12 cellular contexts compared by ENCODE assay signal in genomic region chr13:31773538-31773937, GRCh38. TPM values are rescaled to one million over a fixed set of nuclear protein-coding genes. Genes with fewer than 3 reads are reported as not detected.
DNase-seq lines count a peak whose midpoint lies in the region; ATAC-seq, FAIRE-seq and TF ChIP-seq lines count a peak whose summit lies in the region.
"Had no signal": no experiment of that assay in that cellular context is flagged by ENCODE, and none has a peak within 500 bp of the region (broad histone marks: within the 10 kb centered on the region; RNA-seq: fewer than 3 reads in every experiment).

No MANE protein-coding gene starts in this region.

- H3K4me2 ChIP-seq in mesenchymal stem cell (ENCODE audit: low read length, poor library complexity, severe bottlenecking) (no peak overlapping the region), PC-3 (ENCODE audit: low read length) (no peak overlapping the region)

- WGBS in mesenchymal stem cell, result 93% methylated on average over 2 of the region's 4 CpGs

- no peak overlapping the region for H3K18ac ChIP-seq in mesenchymal stem cell (ENCODE audit: low read depth in 1 of 2, low read length in 2 of 2)

- H3K14ac ChIP-seq in mesenchymal stem cell (ENCODE audit: low read length in 2 of 2), result no peak overlapping the region

- POLR2A ChIA-PET in PC-3 (lab: Charles Lee; ENCODE audit: unreplicated experiment), result no interaction called here

- no peak for FAIRE-seq in bronchial epithelial cell (lab: Jason Lieb, UNC)

- BruUV-seq in PC-3 (replicated peaks; lab: Mats Ljungman, UMichigan), result no TSS peak

- H3K27ac ChIP-seq in mesenchymal stem cell (ENCODE audit: low read length, poor library complexity, severe bottlenecking), result no peak overlapping the region
- H3K27ac ChIP-seq in PC-3 (ENCODE audit: low read length), result no peak overlapping the region

- H3K4me1 ChIP-seq in mesenchymal stem cell (ENCODE audit: control insufficient read depth, insufficient read depth, low read depth, low read length), result no peaks in the 10 kb centered on the region
- no peaks in the 10 kb centered on the region for H3K4me1 ChIP-seq in PC-3 (ENCODE audit: insufficient read depth, low read length)

- peaks cover 8% of the 10 kb centered on the region in 2 donors for H3K36me3 Mint-ChIP-seq in CD14-positive monocyte
- H3K36me3 Mint-ChIP-seq: stimulated activated memory B cell treated with anti-CD40 and anti-IgM and Interleukin-4, amounts not matched to agents 10 μg/mL and 1 μg/mL and 100 μg/mL, for 72 hours had no signal

- H3K9me2 ChIP-seq in PC-3 (replicated peaks; ENCODE audit: low read length), result no peaks in the 10 kb centered on the region

- no peaks in the 10 kb centered on the region for H3F3A ChIP-seq in PC-3 (ENCODE audit: low read length, unreplicated experiment)

- peak overlapping the region in 6 of 7 donors; percentile 14 to 69 (median 34) for H3K27ac Mint-ChIP-seq in CD14-positive monocyte
- H3K27ac Mint-ChIP-seq: stimulated activated memory B cell treated with anti-CD40 and anti-IgM and Interleukin-4, amounts not matched to agents 10 μg/mL and 1 μg/mL and 100 μg/mL, for 72 hours had no signal

- peaks cover 0 to 2% (median 0%) of the 10 kb centered on the region in 3 donors for H3K27me3 Mint-ChIP-seq in CD14-positive monocyte (ENCODE audit: low read depth in 3 of 3)

- DNase-seq in CD14-positive monocyte (ENCODE audit: low spot score), result no peak
- DNase-seq in HT1080 (ENCODE audit: low read depth), result peak; percentile 73
- DNase-seq in bronchial epithelial cell (ENCODE audit: low read depth), result peak; percentile 57
- no peak for DNase-seq in mesenchymal stem cell
- no peak for DNase-seq in PC-3
- no peak for DNase-seq in stimulated activated naive CD4-positive, alpha-beta T cell treated with Interleukin-2 at 50 U/mL for 16 hours (lab: John Stamatoyannopoulos, UW)
- DNase-seq: NCI-H146; stimulated activated CD4-positive, alpha-beta T cell treated with anti-CD3 and anti-CD28 coated beads, Interleukin-15, amount 100 ng/mL, for 24 hours had no signal

- no peak overlapping the region for H4K91ac ChIP-seq in mesenchymal stem cell (ENCODE audit: low read length)

- H2BK120ac ChIP-seq in mesenchymal stem cell (ENCODE audit: low read depth, low read length), result no peak overlapping the region

- H4K8ac ChIP-seq in mesenchymal stem cell (ENCODE audit: low read length), result no peak overlapping the region

- H3K23ac ChIP-seq in mesenchymal stem cell (ENCODE audit: low read length in 2 of 2), result no peak overlapping the region

- H3K9me3 ChIP-seq in mesenchymal stem cell (ENCODE audit: control insufficient read depth, low read length) (no peaks in the 10 kb centered on the region), PC-3 (ENCODE audit: low read length) (no peaks in the 10 kb centered on the region)

- peaks cover 28% of the 10 kb centered on the region for H3K4me1 Mint-ChIP-seq in CD14-positive monocyte

- no peaks in the 10 kb centered on the region for H3K79me2 ChIP-seq in PC-3 (ENCODE audit: low read length)

- no peaks in the 10 kb centered on the region for H3K79me1 ChIP-seq in mesenchymal stem cell (replicated peaks; ENCODE audit: low read length, poor library complexity, severe bottlenecking)

- H3K36me3 ChIP-seq in bronchial epithelial cell (ENCODE audit: control insufficient read depth, insufficient read depth, low read length), result no peaks in the 10 kb centered on the region
- no peaks in the 10 kb centered on the region for H3K36me3 ChIP-seq in mesenchymal stem cell (ENCODE audit: control insufficient read depth in 1 of 2, insufficient read depth in 2 of 2, low read depth in 1 of 2, low read length in 2 of 2)
- no peaks in the 10 kb centered on the region for H3K36me3 ChIP-seq in PC-3 (ENCODE audit: low read depth, low read length)

- CTCF ChIA-PET in PC-3 (lab: Charles Lee), result no interaction called here

- H2BK5ac ChIP-seq in mesenchymal stem cell (ENCODE audit: low read depth, low read length, poor library complexity, severe bottlenecking), result no peak overlapping the region

- no peak for ATAC-seq in GM18909 (IDR thresholded peaks at IDR 0.05; ENCODE audit: poor library complexity, unreplicated experiment)
- ATAC-seq in PC-3, result no peak
- ATAC-seq in HG03025 (IDR thresholded peaks at IDR 0.05; ENCODE audit: low FRiP score, unreplicated experiment), result no peak
- ATAC-seq: stimulated activated memory B cell treated with anti-CD40 and anti-IgM and Interleukin-4, amounts not matched to agents 10 μg/mL and 1 μg/mL and 100 μg/mL, for 72 hours had no signal

- TF ChIP-seq CTCF in CD14-positive monocyte (IDR thresholded peaks at IDR 0.05) (no peak), bronchial epithelial cell (IDR thresholded peaks at IDR 0.05; ENCODE audit: insufficient read depth, low read length, severe bottlenecking) (no peak), PC-3 (conservative IDR thresholded peaks at IDR 0.05; ENCODE audit: low read depth, low read length) (no peak)

- H3K27me3 ChIP-seq in bronchial epithelial cell (ENCODE audit: control insufficient read depth, insufficient read depth, low read length) (no peaks in the 10 kb centered on the region), mesenchymal stem cell (ENCODE audit: control insufficient read depth in 1 of 2, insufficient read depth in 1 of 2, low read length in 2 of 2) (no peaks in the 10 kb centered on the region), PC-3 (ENCODE audit: low read length) (0 out of 2 replicates have a peak, but pooled peaks cover 9% of the 10 kb centered on the region)

- no peak overlapping the region for H3K4ac ChIP-seq in mesenchymal stem cell (ENCODE audit: low read depth in 1 of 2, low read length in 2 of 2)

- intact Hi-C loops in CD14-positive monocyte (cut with micrococcal nuclease) (no loop called here), PC-3 (cut with micrococcal nuclease) (no loop called here)

- no peak overlapping the region for H3K4me3 ChIP-seq in bronchial epithelial cell (ENCODE audit: low read depth, low read length)
- H3K4me3 ChIP-seq in mesenchymal stem cell (ENCODE audit: insufficient read depth in 1 of 2, low read depth in 1 of 2, low read length in 2 of 2), result peak overlapping the region in 1 of 2 experiments; percentile 41
- no peak overlapping the region for H3K4me3 ChIP-seq in PC-3 (ENCODE audit: low read length)

- no peak overlapping the region for H2AK5ac ChIP-seq in mesenchymal stem cell (ENCODE audit: low read length, severe bottlenecking)

- peak overlapping the region; percentile 46 for H3K9ac ChIP-seq in mesenchymal stem cell (ENCODE audit: low read length)
- H3K9ac ChIP-seq in PC-3 (ENCODE audit: low read length), result no peak overlapping the region

- no peak overlapping the region for H2BK15ac ChIP-seq in mesenchymal stem cell (ENCODE audit: low read depth, poor library complexity, severe bottlenecking)

- H3K9me3 Mint-ChIP-seq in CD14-positive monocyte, result peaks cover 0 to 3% (median 0%) of the 10 kb centered on the region in 7 donors
- H3K9me3 Mint-ChIP-seq: stimulated activated memory B cell treated with anti-CD40 and anti-IgM and Interleukin-4, amounts not matched to agents 10 μg/mL and 1 μg/mL and 100 μg/mL, for 72 hours had no signal

- H2AFZ ChIP-seq in mesenchymal stem cell (ENCODE audit: low read depth, low read length), result no peak overlapping the region
- H2AFZ ChIP-seq in PC-3 (ENCODE audit: low read length), result no peak overlapping the region

- no peak overlapping the region for H2BK12ac ChIP-seq in mesenchymal stem cell (ENCODE audit: low read length in 2 of 2)

- peak overlapping the region; percentile 59 to 84 for H3K4me3 Mint-ChIP-seq in CD14-positive monocyte
- H3K4me3 Mint-ChIP-seq: stimulated activated memory B cell treated with anti-CD40 and anti-IgM and Interleukin-4, amounts not matched to agents 10 μg/mL and 1 μg/mL and 100 μg/mL, for 72 hours had no signal

- H4K20me1 ChIP-seq in PC-3 (ENCODE audit: low read length), result no peaks in the 10 kb centered on the region

RNA-seq across cellular contexts. Expression of gene RXFP2, which starts 34.2 kb away (rescaled TPM):
- under 1 TPM; 0.38 to 0.69 TPM for polyA plus RNA-seq in CD14-positive monocyte
- total RNA-seq in HT1080 (2014; rRNA removed; shearing (Covaris generic)), result not detected in 2 replicates
- not detected in 2 replicates for polyA plus RNA-seq in HT1080 (2015; cell fraction: cytosol; rRNA removed)
- polyA plus RNA-seq in HT1080 (2015; cell fraction: nucleus; rRNA removed), result not detected in 2 replicates
- total RNA-seq in bronchial epithelial cell (not detected in 2 replicates), PC-3 (2014; rRNA removed) (not detected in 2 replicates)
- polyA plus RNA-seq in mesenchymal stem cell (2013, experiment 1 of 2), result not detected
- polyA plus RNA-seq in mesenchymal stem cell (2013, experiment 2 of 2), result not detected
- total RNA-seq: myocyte had no signal

Comparison
In these comparisons a context has a peak if more than half of its experiments do, and no peak if none do; other contexts are left out.
1. DNase-seq: peak in HT1080 (single experiment) and bronchial epithelial cell (single experiment); none in CD14-positive monocyte (single experiment), mesenchymal stem cell (single experiment), PC-3 (single experiment) and stimulated activated naive CD4-positive, alpha-beta T cell treated with Interleukin-2 at 50 U/mL for 16 hours (single experiment).